ENCODE assay signal across 9 cellular contexts in the genomic region with DNA sequence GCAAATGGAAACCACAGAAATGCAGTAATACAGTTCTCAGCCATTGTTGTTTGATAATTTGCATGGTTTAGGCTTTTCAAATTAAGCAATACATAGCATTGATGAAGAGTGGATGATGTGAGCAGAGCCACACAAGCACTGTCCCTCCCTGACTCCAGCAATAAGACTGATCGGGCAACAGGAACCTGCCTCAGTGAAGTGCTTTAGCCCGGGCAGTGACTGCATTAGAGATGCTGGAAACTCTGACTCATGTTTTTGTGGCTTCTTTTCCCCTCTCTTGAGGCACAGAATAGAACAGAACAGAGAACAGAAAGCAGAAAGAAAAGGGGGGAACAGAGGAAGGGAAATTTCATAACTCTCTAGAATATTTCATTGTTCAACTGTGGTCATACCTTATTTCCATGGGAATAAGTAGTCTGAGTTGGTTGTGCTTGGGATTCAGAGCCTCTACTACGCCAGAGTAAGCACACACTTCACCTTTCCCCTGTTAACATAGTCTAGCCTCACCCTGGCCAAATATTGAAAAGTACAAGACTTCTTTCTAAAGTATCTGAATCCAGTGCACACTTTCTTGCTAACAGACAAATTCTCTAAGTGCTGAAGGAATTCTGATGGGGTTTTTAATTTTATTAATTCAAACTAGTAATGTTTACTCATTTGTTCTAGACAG.
DNase-seq lines count a peak whose midpoint lies in the region; ATAC-seq, FAIRE-seq and TF ChIP-seq lines count a peak whose summit lies in the region.
"Had no signal": no experiment of that assay in that cellular context is flagged by ENCODE, and none has a peak within 500 bp of the region (broad histone marks: within the 10 kb centered on the region; RNA-seq: fewer than 3 reads in every experiment).

No MANE protein-coding gene starts in this region.

- no peaks in the 10 kb centered on the region for H3K4me1 Mint-ChIP-seq in effector memory CD8-positive, alpha-beta T cell (ENCODE audit: low read depth in 2 of 2)
- no peaks in the 10 kb centered on the region for H3K4me1 Mint-ChIP-seq in nephron progenitor cell

- no peak for TF ChIP-seq CTCF in nephron progenitor cell (IDR thresholded peaks at IDR 0.05)

- H3K27me3 Mint-ChIP-seq in effector memory CD8-positive, alpha-beta T cell: no peaks in the 10 kb centered on the region
- peaks cover 4% of the 10 kb centered on the region for H3K27me3 Mint-ChIP-seq in nephron progenitor cell (ENCODE audit: low read depth, poor library complexity)
- H3K27me3 Mint-ChIP-seq: activated naive CD8-positive, alpha-beta T cell treated with anti-CD3 and anti-CD28 coated beads, Interleukin-2, amount 10 ng/mL, durations not matched to agents 7 days and 5 days had no signal

- FAIRE-seq in HTR-8/SVneo (lab: Jason Lieb, UNC): no peak

- H3K36me3 Mint-ChIP-seq in effector memory CD8-positive, alpha-beta T cell (ENCODE audit: insufficient read depth): no peaks in the 10 kb centered on the region
- no peaks in the 10 kb centered on the region for H3K36me3 Mint-ChIP-seq in nephron progenitor cell (ENCODE audit: low read depth)
- H3K36me3 Mint-ChIP-seq: activated naive CD8-positive, alpha-beta T cell treated with anti-CD3 and anti-CD28 coated beads, Interleukin-2, amount 10 ng/mL, durations not matched to agents 7 days and 5 days had no signal

- ATAC-seq in GM18519 (IDR thresholded peaks at IDR 0.05; ENCODE audit: low FRiP score, unreplicated experiment): peak; percentile 97
- peak; percentile 97 for ATAC-seq in HG02798 (IDR thresholded peaks at IDR 0.05; ENCODE audit: poor library complexity, unreplicated experiment)
- ATAC-seq in effector memory CD8-positive, alpha-beta T cell (replicated peaks): peak; percentile 21

- DNase-seq in A172 (ENCODE audit: low spot score) (peak; percentile 77), NOMO-1 treated with dmso at 0.1 percent for 144 hours (lab: John Stamatoyannopoulos, UW; ENCODE audit: unreplicated experiment) (peak; percentile 95), nephron progenitor cell (no peak), HTR-8/SVneo (ENCODE audit: insufficient read length, low spot score) (no peak)
- no peak for DNase-seq in effector memory CD8-positive, alpha-beta T cell
- no peak for DNase-seq in activated CD8-positive, alpha-beta memory T cell treated with anti-CD3 and anti-CD28 coated beads, Interleukin-2, amount 50 U/mL, for 48 hours
- DNase-seq: activated naive CD8-positive, alpha-beta T cell treated with anti-CD3 and anti-CD28 coated beads, Interleukin-2, amount 10 ng/mL, durations not matched to agents 7 days and 5 days had no signal

- H3K4me3 Mint-ChIP-seq in effector memory CD8-positive, alpha-beta T cell: no peak overlapping the region
- no peak overlapping the region for H3K4me3 Mint-ChIP-seq in nephron progenitor cell
- H3K4me3 Mint-ChIP-seq: activated naive CD8-positive, alpha-beta T cell treated with anti-CD3 and anti-CD28 coated beads, Interleukin-2, amount 10 ng/mL, durations not matched to agents 7 days and 5 days had no signal

- H3K9me3 Mint-ChIP-seq in effector memory CD8-positive, alpha-beta T cell: no peaks in the 10 kb centered on the region
- peaks cover under 1% of the 10 kb centered on the region for H3K9me3 Mint-ChIP-seq in nephron progenitor cell

- no peak overlapping the region for H3K27ac Mint-ChIP-seq in effector memory CD8-positive, alpha-beta T cell
- peak overlapping the region; percentile 44 for H3K27ac Mint-ChIP-seq in nephron progenitor cell
- H3K27ac Mint-ChIP-seq: activated naive CD8-positive, alpha-beta T cell treated with anti-CD3 and anti-CD28 coated beads, Interleukin-2, amount 10 ng/mL, durations not matched to agents 7 days and 5 days had no signal

Comparison
In these comparisons a context has a peak if more than half of its experiments do, and no peak if none do; other contexts are left out.
1. DNase-seq: peak in A172 (single experiment) and NOMO-1 treated with dmso at 0.1 percent for 144 hours (single experiment); none in effector memory CD8-positive, alpha-beta T cell (0 of 3), nephron progenitor cell (single experiment), HTR-8/SVneo (single experiment) and activated CD8-positive, alpha-beta memory T cell treated with anti-CD3 and anti-CD28 coated beads, Interleukin-2, amount 50 U/mL, for 48 hours (single experiment).
2. ATAC-seq: peak in every context shown above with its lines; median percentile 97 in GM18519; 97 in HG02798; 21 in effector memory CD8-positive, alpha-beta T cell.